In genomic region chr17:76566988-76567431, GRCh38 we compare ENCODE assay signal across 14 cellular contexts. TPM values are rescaled to one million over a fixed set of nuclear protein-coding genes. Genes with fewer than 3 reads are reported as not detected.
DNase-seq lines count a peak whose midpoint lies in the region; ATAC-seq and TF ChIP-seq lines count a peak whose summit lies in the region.
"Had no signal": no experiment of that assay in that cellular context is flagged by ENCODE, and none has a peak within 500 bp of the region (broad histone marks: within the 10 kb centered on the region; RNA-seq: fewer than 3 reads in every experiment).

No MANE protein-coding gene starts in this region.

- H3F3A ChIP-seq in SK-N-SH (replicated peaks; ENCODE audit: insufficient read depth): peaks cover 30% of the 10 kb centered on the region

- no peak overlapping the region for H3K4me3 ChIP-seq in SK-N-SH (ENCODE audit: low read depth in 2 of 2, low read length in 1 of 2)
- H3K4me3 ChIP-seq in breast epithelium: no peak overlapping the region
- H3K4me3 ChIP-seq: GM23248 had no signal

- peaks cover 45% of the 10 kb centered on the region for H3K4me1 Mint-ChIP-seq in HFFc6 (ENCODE audit: low read depth)
- H3K4me1 Mint-ChIP-seq in stimulated activated effector memory CD8-positive, alpha-beta T cell treated with anti-CD3 and anti-CD28 coated beads, Interleukin-12 subunit alpha, Interleukin-12 subunit beta, amount 100 ng/mL, for 72 hours: peaks cover 50% of the 10 kb centered on the region

- POLR2A ChIA-PET in SK-N-SH (lab: Yijun Ruan, JAX): interaction anchor here (0.6 to 3.3 kb wide), 10 partner anchors 8 to 318 kb away, joined by 3 to 20 read pairs (median 3); partner anchors contain the start of gene ST6GALNAC2

- ATAC-seq in SK-N-SH treated with all-trans-retinoic acid at 6 μM for 48 hours (no peak), HG02759 (IDR thresholded peaks at IDR 0.05; ENCODE audit: unreplicated experiment) (no peak), GM18858 (IDR thresholded peaks at IDR 0.05; ENCODE audit: unreplicated experiment) (no peak), GM18517 (IDR thresholded peaks at IDR 0.05; ENCODE audit: unreplicated experiment) (no peak)
- no peak for ATAC-seq in stimulated activated effector memory CD8-positive, alpha-beta T cell treated with anti-CD3 and anti-CD28 coated beads, Interleukin-12 subunit alpha, Interleukin-12 subunit beta, amount 100 ng/mL, for 72 hours
- ATAC-seq: left cardiac atrium had no signal

- no peak for TF ChIP-seq EP300 in SK-N-SH (IDR thresholded peaks at IDR 0.05; ENCODE audit: borderline replicate concordance in 1 of 2, low read depth in 1 of 2, low read length in 1 of 2)

- peaks cover 39% of the 10 kb centered on the region for H3K36me3 Mint-ChIP-seq in HFFc6 (ENCODE audit: low read depth)
- peaks cover 59% of the 10 kb centered on the region for H3K36me3 Mint-ChIP-seq in stimulated activated effector memory CD8-positive, alpha-beta T cell treated with anti-CD3 and anti-CD28 coated beads, Interleukin-12 subunit alpha, Interleukin-12 subunit beta, amount 100 ng/mL, for 72 hours

- H3K9me2 ChIP-seq in SK-N-SH: no peaks in the 10 kb centered on the region

- no peak for TF ChIP-seq POLR2A in breast epithelium (IDR thresholded peaks at IDR 0.05)

- DNase-seq in SK-N-SH (peak; percentile 19), HFFc6 (no peak), breast epithelium (ENCODE audit: low spot score in 2 of 2) (no peak)
- DNase-seq in stimulated activated effector memory CD8-positive, alpha-beta T cell treated with anti-CD3 and anti-CD28 coated beads, Interleukin-12 subunit alpha, Interleukin-12 subunit beta, amount 100 ng/mL, for 72 hours (ENCODE audit: low spot score in 2 of 2): no peak
- DNase-seq: activated CD4-positive, alpha-beta T cell treated with anti-CD3 and anti-CD28 coated beads, Interleukin-2, amount 50 U/mL, for 4 hours; activated naive CD4-positive, alpha-beta T cell treated with Interleukin-2 at 50 U/mL for 16 hours; DMS79; left cardiac atrium had no signal

- peaks cover 5% of the 10 kb centered on the region; the same call in 1 of the 2 replicates for H3K9me3 Mint-ChIP-seq in HFFc6
- H3K9me3 Mint-ChIP-seq in stimulated activated effector memory CD8-positive, alpha-beta T cell treated with anti-CD3 and anti-CD28 coated beads, Interleukin-12 subunit alpha, Interleukin-12 subunit beta, amount 100 ng/mL, for 72 hours: no peaks in the 10 kb centered on the region

- no peak overlapping the region for H3K9ac ChIP-seq in SK-N-SH
- H3K9ac ChIP-seq: GM23248 had no signal

- H4K20me1 ChIP-seq in SK-N-SH (ENCODE audit: insufficient read depth): peaks cover 36% of the 10 kb centered on the region

- peaks cover 9% of the 10 kb centered on the region; the same call in 1 of the 2 replicates for H3K79me2 ChIP-seq in SK-N-SH (ENCODE audit: insufficient read depth)

- intact Hi-C loops in breast epithelium (cut with DNase I; ENCODE audit: low total_unique reads): no loop called here

- H3K36me3 ChIP-seq in SK-N-SH (replicated peaks in 1 of 2; ENCODE audit: control insufficient read depth in 1 of 2, insufficient read depth in 2 of 2, low read length in 1 of 2): peaks cover 16 to 25% of the 10 kb centered on the region in 2 experiments
- no peaks in the 10 kb centered on the region for H3K36me3 ChIP-seq in breast epithelium

- CTCF ChIA-PET in SK-N-SH (lab: Yijun Ruan, JAX): interaction anchor here (0.8 to 8.8 kb wide), 11 partner anchors 8 to 148 kb away, joined by 3 to 89 read pairs (median 3); no protein-coding TSS in a partner anchor

- WGBS in SK-N-SH (ENCODE audit: low lambda C conversion rate): 83% methylated on average over 3 of the region's 5 CpGs

- H3K27ac ChIP-seq in SK-N-SH (ENCODE audit: low read depth in 2 of 2, low read length in 1 of 2): no peak overlapping the region
- H3K27ac ChIP-seq in breast epithelium: peak overlapping the region; percentile 32 to 77
- H3K27ac ChIP-seq: GM23248 had no signal

- no peaks in the 10 kb centered on the region for H3K9me3 ChIP-seq in SK-N-SH
- H3K9me3 ChIP-seq in breast epithelium: no peaks in the 10 kb centered on the region

- no peak overlapping the region for H2AFZ ChIP-seq in SK-N-SH (ENCODE audit: low read depth)
- H2AFZ ChIP-seq: GM23248 had no signal

- TF ChIP-seq CTCF in SK-N-SH (IDR thresholded peaks at IDR 0.05): no peak
- no peak for TF ChIP-seq CTCF in HFFc6 (IDR thresholded peaks at IDR 0.05)
- no peak for TF ChIP-seq CTCF in breast epithelium (IDR thresholded peaks at IDR 0.05)

- no peak overlapping the region for H3K4me3 Mint-ChIP-seq in HFFc6
- H3K4me3 Mint-ChIP-seq in stimulated activated effector memory CD8-positive, alpha-beta T cell treated with anti-CD3 and anti-CD28 coated beads, Interleukin-12 subunit alpha, Interleukin-12 subunit beta, amount 100 ng/mL, for 72 hours: no peak overlapping the region

- no peak overlapping the region for H3K4me2 ChIP-seq in SK-N-SH

- H3K4me1 ChIP-seq in SK-N-SH (ENCODE audit: control insufficient read depth in 1 of 2, insufficient read depth in 2 of 2, low read depth in 1 of 2, low read length in 1 of 2): peaks cover 7 to 10% of the 10 kb centered on the region in 2 experiments; a peak in 3 of 4 replicates
- peaks cover 0 to 7% of the 10 kb centered on the region in 2 donors for H3K4me1 ChIP-seq in breast epithelium

- no peaks in the 10 kb centered on the region; the same call in none of the 2 replicates for H3K27me3 Mint-ChIP-seq in HFFc6 (ENCODE audit: insufficient read depth)

- peak overlapping the region; percentile 42; the same call in 1 of the 2 replicates for H3K27ac Mint-ChIP-seq in HFFc6
- H3K27ac Mint-ChIP-seq in stimulated activated effector memory CD8-positive, alpha-beta T cell treated with anti-CD3 and anti-CD28 coated beads, Interleukin-12 subunit alpha, Interleukin-12 subunit beta, amount 100 ng/mL, for 72 hours: peak overlapping the region; percentile 81

- no peak for TF ChIP-seq RAD21 in SK-N-SH (IDR thresholded peaks at IDR 0.05; ENCODE audit: low read length)

- H3K27me3 ChIP-seq in SK-N-SH (ENCODE audit: insufficient read depth) (no peaks in the 10 kb centered on the region), breast epithelium (no peaks in the 10 kb centered on the region)

TF ChIP-seq in SK-N-SH, 30 proteins besides CTCF, POLR2A, EP300 and RAD21 (continues in another document):
- TF ChIP-seq NFIC (IDR thresholded peaks at IDR 0.05; ENCODE audit: borderline replicate concordance) (no peak), MAX (IDR thresholded peaks at IDR 0.05; ENCODE audit: low read depth) (no peak), YY1 (IDR thresholded peaks at IDR 0.05; ENCODE audit: low read depth) (no peak), MXI1 (IDR thresholded peaks at IDR 0.05; ENCODE audit: low read depth, low read length) (no peak), EZH2phosphoT487 (IDR thresholded peaks at IDR 0.05; ENCODE audit: borderline replicate concordance, low read depth) (no peak)

TF ChIP-seq in SK-N-SH treated with all-trans-retinoic acid at 6 μM for 48 hours, 23 proteins besides CTCF, POLR2A, EP300 and RAD21:
- TF ChIP-seq ZFP30 (CRISPR knock-in tag; IDR thresholded peaks at IDR 0.05) (no peak), PPARA (CRISPR knock-in tag; IDR thresholded peaks at IDR 0.05; ENCODE audit: borderline replicate concordance) (no peak), TOX (CRISPR knock-in tag; IDR thresholded peaks at IDR 0.05; ENCODE audit: borderline replicate concordance) (no peak), CSDC2 (CRISPR knock-in tag; IDR thresholded peaks at IDR 0.05) (no peak), ARNTL (CRISPR knock-in tag; IDR thresholded peaks at IDR 0.05; ENCODE audit: borderline replicate concordance, low read depth) (no peak), ZNF70 (CRISPR knock-in tag; IDR thresholded peaks at IDR 0.05) (no peak), ZC3H10 (CRISPR knock-in tag; IDR thresholded peaks at IDR 0.05) (no peak), OSR1 (CRISPR knock-in tag; IDR thresholded peaks at IDR 0.05) (no peak), ZNF565 (CRISPR knock-in tag; conservative IDR thresholded peaks at IDR 0.05; ENCODE audit: low read depth) (no peak), ZFP3 (CRISPR knock-in tag; IDR thresholded peaks at IDR 0.05) (no peak), RARB (CRISPR knock-in tag; IDR thresholded peaks at IDR 0.05) (no peak), ESRRG (CRISPR knock-in tag; IDR thresholded peaks at IDR 0.05) (no peak), TCF4 (CRISPR knock-in tag; IDR thresholded peaks at IDR 0.05; ENCODE audit: borderline replicate concordance) (no peak), ISL1 (CRISPR knock-in tag; IDR thresholded peaks at IDR 0.05) (no peak), ZNF8 (CRISPR knock-in tag; IDR thresholded peaks at IDR 0.05) (no peak)
TF ChIP-seq in SK-N-SH treated with all-trans-retinoic acid at 6 μM for 48 hours: peak in this region for 0.

RNA-seq across cellular contexts. Expression of gene ST6GALNAC2, which starts 18.6 kb away (rescaled TPM):
- polyA plus RNA-seq in SK-N-SH (2012; rRNA removed): 0.57 and 0.94 TPM in 2 replicates
- 0.44 and 0.60 TPM in 2 replicates for polyA plus RNA-seq in SK-N-SH (2012; cell fraction: cytosol; rRNA removed)
- 0.49 and 1.7 TPM in 2 replicates for polyA plus RNA-seq in SK-N-SH (2012; cell fraction: nucleus; rRNA removed)
- total RNA-seq in HFFc6 (2021; fragmentation: NEBNext Ultra II Directional; extraction: Animal tissue kit (Norgen Biotek cat#: 25700)): under 1 TPM in 5 of 6 experiments, not detected in 1; 0.20 to 0.71 (median 0.34) TPM
- 10 to 100 TPM; 10.5 to 39.8 (median 12.0) TPM for total RNA-seq in breast epithelium
- total RNA-seq: T-helper 2 cell treated with Interferon-gamma antibody and Interleukin-4, amounts not matched to agents 100 ng/mL and 5 ng/mL, for 36 hours had no signal

RNA-seq across cellular contexts. Expression of gene PRCD, which starts 27.2 kb away (rescaled TPM):
- 2.2 and 5.0 TPM in 2 replicates for polyA plus RNA-seq in SK-N-SH (2012; rRNA removed)
- polyA plus RNA-seq in SK-N-SH (2012; cell fraction: cytosol; rRNA removed): 5.8 and 8.0 TPM in 2 replicates
- 5.6 and 13.2 TPM in 2 replicates for polyA plus RNA-seq in SK-N-SH (2012; cell fraction: nucleus; rRNA removed)
- not detected for total RNA-seq in HFFc6 (2021; fragmentation: NEBNext Ultra II Directional; extraction: Animal tissue kit (Norgen Biotek cat#: 25700))
- total RNA-seq in breast epithelium: 1 to 10 TPM; 1.5 to 7.2 (median 4.9) TPM
- total RNA-seq: T-helper 2 cell treated with Interferon-gamma antibody and Interleukin-4, amounts not matched to agents 100 ng/mL and 5 ng/mL, for 36 hours had no signal

RNA-seq across cellular contexts. Expression of gene CYGB, which starts 29.5 kb away (rescaled TPM):
- 1.7 and 3.7 TPM in 2 replicates for polyA plus RNA-seq in SK-N-SH (2012; rRNA removed)
- polyA plus RNA-seq in SK-N-SH (2012; cell fraction: cytosol; rRNA removed): 1.3 and 3.2 TPM in 2 replicates
- 1.1 and 1.7 TPM in 2 replicates for polyA plus RNA-seq in SK-N-SH (2012; cell fraction: nucleus; rRNA removed)
- total RNA-seq in HFFc6 (2021; fragmentation: NEBNext Ultra II Directional; extraction: Animal tissue kit (Norgen Biotek cat#: 25700)): under 1 TPM; 0.26 to 0.66 (median 0.33) TPM
- 10 to 100 TPM in 2 of 3 donors, 1 to 10 TPM in 1; 5.9 to 37.4 (median 27.2) TPM for total RNA-seq in breast epithelium

Comparison
In these comparisons a context has a peak if more than half of its experiments do, and no peak if none do; other contexts are left out.
1. H3K27ac ChIP-seq: peak in breast epithelium (2 of 2); none in SK-N-SH (0 of 2).
2. RNA of gene ST6GALNAC2, which starts 18.6 kb away (total RNA-seq): 10.5 to 39.8 TPM in breast epithelium; 0.20 to 0.71 TPM in HFFc6; every median in the first group is over 4 times any median in the second.
3. RNA of gene CYGB, which starts 29.5 kb away (total RNA-seq): 5.9 to 37.4 TPM in breast epithelium; 0.26 to 0.66 TPM in HFFc6; every median in the first group is over 4 times any median in the second.